Comparison of ENCODE assay signal across 1 cellular context in genomic region chr7:134789967-134790685, GRCh38.
TF ChIP-seq lines count a peak whose summit lies in the region.

No MANE protein-coding gene starts in this region.

TF ChIP-seq in WTC11, 78 proteins besides CTCF, POLR2A, EP300 and RAD21 (continued from another document):
- TF ChIP-seq IRF1 (CRISPR knock-in tag; IDR thresholded peaks at IDR 0.05) (no peak), CREM (CRISPR knock-in tag; IDR thresholded peaks at IDR 0.05) (no peak), KAT7 (CRISPR knock-in tag; IDR thresholded peaks at IDR 0.05; ENCODE audit: borderline replicate concordance) (no peak), E2F1 (CRISPR knock-in tag; IDR thresholded peaks at IDR 0.05) (no peak), ESRRA (CRISPR knock-in tag; IDR thresholded peaks at IDR 0.05; ENCODE audit: borderline replicate concordance) (no peak), TP53 (CRISPR knock-in tag; IDR thresholded peaks at IDR 0.05) (no peak)
